In genomic region chr2:54543736-54544396, GRCh38 we compare ENCODE assay signal across 14 cellular contexts.
"Had no signal": no experiment of that assay in that cellular context is flagged by ENCODE, and none has a peak within 500 bp of the region (broad histone marks: within the 10 kb centered on the region; RNA-seq: fewer than 3 reads in every experiment).

No MANE protein-coding gene starts in this region.

- H3K27me3 Mint-ChIP-seq: activated naive CD8-positive, alpha-beta T cell treated with anti-CD3 and anti-CD28 coated beads, Interleukin-2, amount 50 U/mL, for 24 hours had no signal

- H3K4me3 Mint-ChIP-seq: activated CD4-positive, alpha-beta T cell treated with anti-CD3 and anti-CD28 coated beads, Interleukin-2, amount 10 ng/mL, durations not matched to agents 24 days and 14 days; activated naive CD8-positive, alpha-beta T cell treated with anti-CD3 and anti-CD28 coated beads, Interleukin-2, amount 50 U/mL, for 24 hours; T-helper 1 cell treated with Interleukin-12 subunit alpha and Interleukin-12 subunit beta and Interleukin-4 antibody, amounts not matched to agents 30 μg/mL and 1 μg/mL, for 36 hours; WTC11 had no signal

- FAIRE-seq: endometrium had no signal

- H3K27me3 ChIP-seq: ascending aorta, esophagus muscularis mucosa, left lung, neutrophil, tibial nerve had no signal

- H3K4me3 ChIP-seq: ascending aorta, esophagus muscularis mucosa, left lung, skin epidermis, tibial nerve had no signal

- ATAC-seq: activated naive CD8-positive, alpha-beta T cell treated with anti-CD3 and anti-CD28 coated beads, Interleukin-2, amount 50 U/mL, for 24 hours; left lung; WTC11 had no signal

- H3K36me3 Mint-ChIP-seq: WTC11 had no signal

- H3K36me3 ChIP-seq: ascending aorta, left lung, neutrophil, tibial nerve had no signal

- H3K27ac Mint-ChIP-seq: activated CD4-positive, alpha-beta T cell treated with anti-CD3 and anti-CD28 coated beads, Interleukin-2, amount 10 ng/mL, durations not matched to agents 24 days and 14 days; activated naive CD8-positive, alpha-beta T cell treated with anti-CD3 and anti-CD28 coated beads, Interleukin-2, amount 50 U/mL, for 24 hours; T-helper 1 cell treated with Interleukin-12 subunit alpha and Interleukin-12 subunit beta and Interleukin-4 antibody, amounts not matched to agents 30 μg/mL and 1 μg/mL, for 36 hours; WTC11 had no signal

- H3K27ac ChIP-seq: ascending aorta, esophagus muscularis mucosa, left lung, neutrophil, skin epidermis had no signal

- H3K9me3 Mint-ChIP-seq: activated naive CD8-positive, alpha-beta T cell treated with anti-CD3 and anti-CD28 coated beads, Interleukin-2, amount 50 U/mL, for 24 hours; T-helper 1 cell treated with Interleukin-12 subunit alpha and Interleukin-12 subunit beta and Interleukin-4 antibody, amounts not matched to agents 30 μg/mL and 1 μg/mL, for 36 hours; WTC11 had no signal

- DNase-seq: activated CD4-positive, alpha-beta T cell treated with anti-CD3 and anti-CD28 coated beads, Interleukin-2, amount 10 ng/mL, durations not matched to agents 24 days and 14 days; activated naive CD4-positive, alpha-beta T cell treated with Interleukin-2 at 50 U/mL for 16 hours; activated naive CD8-positive, alpha-beta T cell treated with anti-CD3 and anti-CD28 coated beads, Interleukin-2, amount 50 U/mL, for 24 hours; glutamatergic neuron; left lung; posterior cingulate gyrus had no signal

- H3K9me3 ChIP-seq: ascending aorta, esophagus muscularis mucosa, left lung, neutrophil, tibial nerve had no signal
